In genomic region chr20:43961116-43961515, GRCh38 we compare ENCODE assay signal across 18 cellular contexts. TPM values are rescaled to one million over a fixed set of nuclear protein-coding genes. Genes with fewer than 3 reads are reported as not detected.
DNase-seq lines count a peak whose midpoint lies in the region; ATAC-seq and TF ChIP-seq lines count a peak whose summit lies in the region.
"Had no signal": no experiment of that assay in that cellular context is flagged by ENCODE, and none has a peak within 500 bp of the region (broad histone marks: within the 10 kb centered on the region; RNA-seq: fewer than 3 reads in every experiment).

No MANE protein-coding gene starts in this region.

- no peaks in the 10 kb centered on the region for H3K27me3 Mint-ChIP-seq in activated naive CD4-positive, alpha-beta T cell treated with anti-CD3 and anti-CD28 coated beads, Interleukin-2, amount 50 U/mL, for 24 hours
- H3K27me3 Mint-ChIP-seq in H9 (ENCODE audit: low read depth) (no peaks in the 10 kb centered on the region; the same call in 1 of the 2 replicates), Calu3 (ENCODE audit: unreplicated experiment) (peaks cover 12% of the 10 kb centered on the region)
- H3K27me3 Mint-ChIP-seq in dendritic cell treated with granulocyte-macrophage colony-stimulating factor and Interleukin-4, amounts not matched to agents 40 ng/mL and 50 ng/mL, for 4 days = peaks cover 33% of the 10 kb centered on the region
- H3K27me3 Mint-ChIP-seq in stimulated activated memory B cell treated with anti-CD40 and anti-IgM and Interleukin-4, amounts not matched to agents 10 μg/mL and 1 μg/mL and 100 μg/mL, for 72 hours = peaks cover 10% of the 10 kb centered on the region

- H3K9ac ChIP-seq in H9 (ENCODE audit: extremely low read depth, insufficient read length, low read length) = no peak overlapping the region
- H3K9ac ChIP-seq: BLaER1 had no signal

- WGBS in H9 (ENCODE audit: extremely low coverage, insufficient read length, low lambda C conversion rate) = no CpG with 5 or more reads among the region's 5 CpGs

- H3K27ac ChIP-seq in H9 (ENCODE audit: insufficient read length, low read depth, low read length) = no peak overlapping the region
- H3K27ac ChIP-seq: BLaER1, RWPE1, SJCRH30 had no signal

- no peak overlapping the region for H4K5ac ChIP-seq in H9 (ENCODE audit: insufficient read length, low read depth, low read length)

- peaks cover 6% of the 10 kb centered on the region for H3K36me3 Mint-ChIP-seq in activated naive CD4-positive, alpha-beta T cell treated with anti-CD3 and anti-CD28 coated beads, Interleukin-2, amount 50 U/mL, for 24 hours
- H3K36me3 Mint-ChIP-seq in H9 (ENCODE audit: insufficient read depth in 1 of 3, low read depth in 3 of 3) (peaks cover 0 to 5% (median 0%) of the 10 kb centered on the region in 3 experiments; a peak in 2 of 7 replicates), Calu3 (ENCODE audit: insufficient read depth, unreplicated experiment) (no peaks in the 10 kb centered on the region)
- no peaks in the 10 kb centered on the region for H3K36me3 Mint-ChIP-seq in dendritic cell treated with granulocyte-macrophage colony-stimulating factor and Interleukin-4, amounts not matched to agents 40 ng/mL and 50 ng/mL, for 4 days (ENCODE audit: low read depth)
- H3K36me3 Mint-ChIP-seq in stimulated activated memory B cell treated with anti-CD40 and anti-IgM and Interleukin-4, amounts not matched to agents 10 μg/mL and 1 μg/mL and 100 μg/mL, for 72 hours = peaks cover 8% of the 10 kb centered on the region

- no peak for ATAC-seq in stimulated activated memory B cell treated with anti-CD40 and anti-IgM and Interleukin-4, amounts not matched to agents 10 μg/mL and 1 μg/mL and 100 μg/mL, for 72 hours
- ATAC-seq in GM21360 (IDR thresholded peaks at IDR 0.05; ENCODE audit: unreplicated experiment) = no peak
- ATAC-seq: HepG2, PC-3 had no signal

- no peaks in the 10 kb centered on the region; the same call in 1 of the 2 replicates for H3K27me3 ChIP-seq in H9 (ENCODE audit: insufficient read depth, low read length)
- no peaks in the 10 kb centered on the region for H3K27me3 ChIP-seq in BE2C
- H3K27me3 ChIP-seq: BLaER1, SJCRH30 had no signal

- H4K20me1 ChIP-seq in H9 (ENCODE audit: control insufficient read depth, insufficient read depth, insufficient read length) = no peaks in the 10 kb centered on the region

- H2BK15ac ChIP-seq in H9 (ENCODE audit: low read depth, low read length) = no peak overlapping the region

- intact Hi-C loops in dendritic cell treated with granulocyte-macrophage colony-stimulating factor and Interleukin-4, amounts not matched to agents 40 ng/mL and 50 ng/mL, for 4 days (cut with micrococcal nuclease) = no loop called here
- intact Hi-C loops in Calu3 (cut with micrococcal nuclease; ENCODE audit: unreplicated experiment) = no loop called here

- no peaks in the 10 kb centered on the region for H3K23me2 ChIP-seq in H9 (ENCODE audit: insufficient read length, low read depth, low read length, poor library complexity, severe bottlenecking)

- no peak overlapping the region for H2AFZ ChIP-seq in H9 (ENCODE audit: low read length)

- H3K36me3 ChIP-seq in BE2C = no peaks in the 10 kb centered on the region
- H3K36me3 ChIP-seq: BLaER1, SJCRH30 had no signal

- H3K4me2 ChIP-seq in H9 (ENCODE audit: insufficient read depth, insufficient read length, low read length) = no peak overlapping the region

- H3K14ac ChIP-seq in H9 (ENCODE audit: insufficient read depth, low read length) = no peak overlapping the region

- H3K4me3 Mint-ChIP-seq in activated naive CD4-positive, alpha-beta T cell treated with anti-CD3 and anti-CD28 coated beads, Interleukin-2, amount 50 U/mL, for 24 hours = no peak overlapping the region
- H3K4me3 Mint-ChIP-seq in H9 (no peak overlapping the region), Calu3 (ENCODE audit: low read depth, unreplicated experiment) (no peak overlapping the region)
- H3K4me3 Mint-ChIP-seq in dendritic cell treated with granulocyte-macrophage colony-stimulating factor and Interleukin-4, amounts not matched to agents 40 ng/mL and 50 ng/mL, for 4 days = no peak overlapping the region
- H3K4me3 Mint-ChIP-seq in stimulated activated memory B cell treated with anti-CD40 and anti-IgM and Interleukin-4, amounts not matched to agents 10 μg/mL and 1 μg/mL and 100 μg/mL, for 72 hours = no peak overlapping the region

- no peak for DNase-seq in activated naive CD4-positive, alpha-beta T cell treated with Interleukin-2 at 50 U/mL for 16 hours
- DNase-seq in H9 = no peak
- no peak for DNase-seq in Calu3
- DNase-seq in BE2C = no peak
- DNase-seq: DMS79, KG1, NCI-H187, NCI-H2107, NCI-H524, PC-3, SJCRH30 had no signal

- H3K9me3 Mint-ChIP-seq in activated naive CD4-positive, alpha-beta T cell treated with anti-CD3 and anti-CD28 coated beads, Interleukin-2, amount 50 U/mL, for 24 hours = no peaks in the 10 kb centered on the region
- peaks cover 2 to 6% of the 10 kb centered on the region in 2 experiments; a peak in 1 of 5 replicates for H3K9me3 Mint-ChIP-seq in H9
- H3K9me3 Mint-ChIP-seq in dendritic cell treated with granulocyte-macrophage colony-stimulating factor and Interleukin-4, amounts not matched to agents 40 ng/mL and 50 ng/mL, for 4 days = peaks cover 6% of the 10 kb centered on the region
- H3K9me3 Mint-ChIP-seq in stimulated activated memory B cell treated with anti-CD40 and anti-IgM and Interleukin-4, amounts not matched to agents 10 μg/mL and 1 μg/mL and 100 μg/mL, for 72 hours = peaks cover 7% of the 10 kb centered on the region
- peaks cover 9% of the 10 kb centered on the region for H3K9me3 Mint-ChIP-seq in Calu3 (ENCODE audit: low read depth, unreplicated experiment)

- H3K4ac ChIP-seq in H9 (ENCODE audit: low read depth, low read length) = no peak overlapping the region

- no peak overlapping the region for H4K8ac ChIP-seq in H9 (replicated peaks; ENCODE audit: insufficient read length, low read depth, low read length)

- H3K4me3 ChIP-seq in BE2C (ENCODE audit: low read depth, low read length) = no peak overlapping the region
- H3K4me3 ChIP-seq: BLaER1, SJCRH30 had no signal

- H3K4me1 ChIP-seq in H9 (ENCODE audit: insufficient read depth, low read length) (peaks cover 14% of the 10 kb centered on the region; the same call in 1 of the 2 replicates), BE2C (no peaks in the 10 kb centered on the region)

- CTCF ChIA-PET in Calu3 (lab: Charles Lee) = interaction anchor here (0.9 kb wide), 1 partner anchor 62 kb away, joined by 3 read pairs; no protein-coding TSS in a partner anchor

- peak overlapping the region; percentile 10 for H3K27ac Mint-ChIP-seq in activated naive CD4-positive, alpha-beta T cell treated with anti-CD3 and anti-CD28 coated beads, Interleukin-2, amount 50 U/mL, for 24 hours
- H3K27ac Mint-ChIP-seq in H9 = peak overlapping the region in 2 of 3 experiments; percentile 37 to 66; a peak in 2 of 7 replicates
- H3K27ac Mint-ChIP-seq in dendritic cell treated with granulocyte-macrophage colony-stimulating factor and Interleukin-4, amounts not matched to agents 40 ng/mL and 50 ng/mL, for 4 days = peak overlapping the region; percentile 56
- H3K27ac Mint-ChIP-seq in stimulated activated memory B cell treated with anti-CD40 and anti-IgM and Interleukin-4, amounts not matched to agents 10 μg/mL and 1 μg/mL and 100 μg/mL, for 72 hours = peak overlapping the region; percentile 62
- H3K27ac Mint-ChIP-seq in Calu3 (ENCODE audit: unreplicated experiment) = no peak overlapping the region

- H3K18ac ChIP-seq in H9 (ENCODE audit: insufficient read length, low read depth, low read length) = no peak overlapping the region

- no TSS peak for BruUV-seq in Calu3 (replicated peaks; lab: Mats Ljungman, UMichigan)

- no peak overlapping the region for H2BK20ac ChIP-seq in H9 (ENCODE audit: low read depth, low read length, poor library complexity, severe bottlenecking)

- no peak overlapping the region for H3K23ac ChIP-seq in H9 (ENCODE audit: insufficient read length, low read depth, low read length)

- no peak overlapping the region for H2AK5ac ChIP-seq in H9 (ENCODE audit: insufficient read length, low read length)

- peaks cover 61% of the 10 kb centered on the region for H3K4me1 Mint-ChIP-seq in activated naive CD4-positive, alpha-beta T cell treated with anti-CD3 and anti-CD28 coated beads, Interleukin-2, amount 50 U/mL, for 24 hours
- H3K4me1 Mint-ChIP-seq in H9 = peaks cover 27 to 31% of the 10 kb centered on the region in 2 experiments
- H3K4me1 Mint-ChIP-seq in dendritic cell treated with granulocyte-macrophage colony-stimulating factor and Interleukin-4, amounts not matched to agents 40 ng/mL and 50 ng/mL, for 4 days (ENCODE audit: low read depth) = peaks cover 53% of the 10 kb centered on the region
- H3K4me1 Mint-ChIP-seq in stimulated activated memory B cell treated with anti-CD40 and anti-IgM and Interleukin-4, amounts not matched to agents 10 μg/mL and 1 μg/mL and 100 μg/mL, for 72 hours = peaks cover 32% of the 10 kb centered on the region
- peaks cover 31% of the 10 kb centered on the region for H3K4me1 Mint-ChIP-seq in Calu3 (ENCODE audit: low read depth, unreplicated experiment)

- H3K9me3 ChIP-seq in H9 (ENCODE audit: control insufficient read depth, low read depth, low read length) = no peaks in the 10 kb centered on the region
- no peaks in the 10 kb centered on the region for H3K9me3 ChIP-seq in BE2C
- H3K9me3 ChIP-seq: BLaER1, SJCRH30 had no signal

- no peak overlapping the region for H4K91ac ChIP-seq in H9 (ENCODE audit: insufficient read length, low read depth, low read length)

- no peak overlapping the region for H2BK120ac ChIP-seq in H9 (ENCODE audit: low read depth, low read length, poor library complexity, severe bottlenecking)

- no peaks in the 10 kb centered on the region for H3K79me1 ChIP-seq in H9 (ENCODE audit: insufficient read depth, low read depth, low read length, poor library complexity, severe bottlenecking)

- no peak overlapping the region for H3T11ph ChIP-seq in H9 (ENCODE audit: low read length)

- H2BK12ac ChIP-seq in H9 (ENCODE audit: insufficient read length, low read depth, low read length) = no peak overlapping the region

- no peak for TF ChIP-seq CTCF in H9 (conservative IDR thresholded peaks at IDR 0.05)
- no peak for TF ChIP-seq CTCF in Calu3 (IDR thresholded peaks at IDR 0.05; ENCODE audit: unreplicated experiment)
- TF ChIP-seq CTCF in BE2C (IDR thresholded peaks at IDR 0.05; ENCODE audit: low read depth, low read length) = no peak

- no peak overlapping the region for H2BK5ac ChIP-seq in H9 (ENCODE audit: insufficient read length, low read length)

- no peaks in the 10 kb centered on the region for H3K79me2 ChIP-seq in H9 (ENCODE audit: insufficient read depth, low read length)

- no peak overlapping the region for H3K56ac ChIP-seq in H9 (ENCODE audit: insufficient read length, low read depth, low read length)

RNA-seq across cellular contexts. Expression of gene TOX2, which starts 46.5 kb away (rescaled TPM):
- 1.7 and 2.0 TPM in 2 replicates for total RNA-seq in H9 (2021)
- total RNA-seq in Calu3 (2022) = not detected in 2 replicates
- polyA plus RNA-seq in BE2C (2012; ENCODE audit: insufficient read depth, insufficient read length, low read depth) = 28.3 TPM
- total RNA-seq: HepG2 had no signal
- polyA plus RNA-seq: HepG2 had no signal
